ENCODE assay signal across 1 cellular context in the genomic region with DNA sequence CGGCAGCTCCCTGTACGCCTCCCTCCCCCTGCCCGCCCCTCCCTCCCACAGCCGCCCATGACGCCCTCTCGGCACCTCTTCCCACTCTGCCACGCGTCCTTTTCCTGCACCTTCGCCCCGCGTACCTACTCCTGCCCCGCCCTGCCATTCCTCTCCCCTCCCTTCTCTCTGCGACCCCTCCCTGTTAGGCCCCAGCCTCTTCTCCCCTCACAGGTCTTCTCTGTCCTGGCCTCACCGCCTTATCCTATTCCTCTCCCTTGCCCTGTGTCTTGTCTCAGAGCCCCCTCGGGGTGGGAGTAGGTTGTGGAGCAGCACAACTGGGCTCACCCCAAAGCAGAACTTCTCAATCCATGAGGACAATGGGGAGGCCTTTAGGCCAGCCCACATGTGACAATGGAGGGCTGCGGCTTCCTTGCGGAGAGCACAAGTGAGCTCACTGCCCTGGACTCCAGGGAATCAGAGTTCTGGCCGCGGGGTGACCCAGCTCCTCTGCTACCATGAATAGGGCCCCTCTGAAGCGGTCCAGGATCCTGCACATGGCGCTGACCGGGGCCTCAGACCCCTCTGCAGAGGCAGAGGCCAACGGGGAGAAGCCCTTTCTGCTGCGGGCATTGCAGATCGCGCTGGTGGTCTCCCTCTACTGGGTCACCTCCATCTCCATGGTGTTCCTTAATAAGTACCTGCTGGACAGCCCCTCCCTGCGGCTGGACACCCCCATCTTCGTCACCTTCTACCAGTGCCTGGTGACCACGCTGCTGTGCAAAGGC.
TF ChIP-seq lines count a peak whose summit lies in the region.

No MANE protein-coding gene starts in this region.

TF ChIP-seq in HepG2, 621 proteins besides CTCF, POLR2A, EP300 and RAD21 (continued from another document and continues in another):
- no peak for TF ChIP-seq ATRX (CRISPR knock-in tag; IDR thresholded peaks at IDR 0.05; ENCODE audit: borderline replicate concordance)
- no peak for TF ChIP-seq KDM5B (CRISPR knock-in tag; IDR thresholded peaks at IDR 0.05; ENCODE audit: borderline replicate concordance)
- TF ChIP-seq TBX3 (IDR thresholded peaks at IDR 0.05; ENCODE audit: borderline replicate concordance): no peak
- no peak for TF ChIP-seq ZNF317 (CRISPR knock-in tag; IDR thresholded peaks at IDR 0.05)
- TF ChIP-seq ZNF230 (CRISPR knock-in tag; IDR thresholded peaks at IDR 0.05): 0 out of 2 replicates have a peak, but pooled peaks have one; percentile 51
- TF ChIP-seq, protein P1, sequence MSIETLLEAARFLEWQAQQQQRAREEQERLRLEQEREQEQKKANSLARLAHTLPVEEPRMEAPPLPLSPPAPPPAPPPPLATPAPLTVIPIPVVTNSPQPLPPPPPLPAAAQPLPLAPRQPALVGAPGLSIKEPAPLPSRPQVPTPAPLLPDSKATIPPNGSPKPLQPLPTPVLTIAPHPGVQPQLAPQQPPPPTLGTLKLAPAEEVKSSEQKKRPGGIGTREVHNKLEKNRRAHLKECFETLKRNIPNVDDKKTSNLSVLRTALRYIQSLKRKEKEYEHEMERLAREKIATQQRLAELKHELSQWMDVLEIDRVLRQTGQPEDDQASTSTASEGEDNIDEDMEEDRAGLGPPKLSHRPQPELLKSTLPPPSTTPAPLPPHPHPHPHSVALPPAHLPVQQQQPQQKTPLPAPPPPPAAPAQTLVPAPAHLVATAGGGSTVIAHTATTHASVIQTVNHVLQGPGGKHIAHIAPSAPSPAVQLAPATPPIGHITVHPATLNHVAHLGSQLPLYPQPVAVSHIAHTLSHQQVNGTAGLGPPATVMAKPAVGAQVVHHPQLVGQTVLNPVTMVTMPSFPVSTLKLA (IDR thresholded peaks at IDR 0.05): no peak
- TF ChIP-seq, protein P2, sequence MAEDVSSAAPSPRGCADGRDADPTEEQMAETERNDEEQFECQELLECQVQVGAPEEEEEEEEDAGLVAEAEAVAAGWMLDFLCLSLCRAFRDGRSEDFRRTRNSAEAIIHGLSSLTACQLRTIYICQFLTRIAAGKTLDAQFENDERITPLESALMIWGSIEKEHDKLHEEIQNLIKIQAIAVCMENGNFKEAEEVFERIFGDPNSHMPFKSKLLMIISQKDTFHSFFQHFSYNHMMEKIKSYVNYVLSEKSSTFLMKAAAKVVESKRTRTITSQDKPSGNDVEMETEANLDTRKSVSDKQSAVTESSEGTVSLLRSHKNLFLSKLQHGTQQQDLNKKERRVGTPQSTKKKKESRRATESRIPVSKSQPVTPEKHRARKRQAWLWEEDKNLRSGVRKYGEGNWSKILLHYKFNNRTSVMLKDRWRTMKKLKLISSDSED (CRISPR knock-in tag; IDR thresholded peaks at IDR 0.05): no peak
- TF ChIP-seq ZNF782 (CRISPR knock-in tag; IDR thresholded peaks at IDR 0.05; ENCODE audit: borderline replicate concordance): no peak
- TF ChIP-seq ZNF556 (CRISPR knock-in tag; IDR thresholded peaks at IDR 0.05; ENCODE audit: borderline replicate concordance): no peak
- peak; percentile 17; the same call in 1 of the 2 replicates for TF ChIP-seq ISX (CRISPR knock-in tag; conservative IDR thresholded peaks at IDR 0.05)
- TF ChIP-seq, protein P3, sequence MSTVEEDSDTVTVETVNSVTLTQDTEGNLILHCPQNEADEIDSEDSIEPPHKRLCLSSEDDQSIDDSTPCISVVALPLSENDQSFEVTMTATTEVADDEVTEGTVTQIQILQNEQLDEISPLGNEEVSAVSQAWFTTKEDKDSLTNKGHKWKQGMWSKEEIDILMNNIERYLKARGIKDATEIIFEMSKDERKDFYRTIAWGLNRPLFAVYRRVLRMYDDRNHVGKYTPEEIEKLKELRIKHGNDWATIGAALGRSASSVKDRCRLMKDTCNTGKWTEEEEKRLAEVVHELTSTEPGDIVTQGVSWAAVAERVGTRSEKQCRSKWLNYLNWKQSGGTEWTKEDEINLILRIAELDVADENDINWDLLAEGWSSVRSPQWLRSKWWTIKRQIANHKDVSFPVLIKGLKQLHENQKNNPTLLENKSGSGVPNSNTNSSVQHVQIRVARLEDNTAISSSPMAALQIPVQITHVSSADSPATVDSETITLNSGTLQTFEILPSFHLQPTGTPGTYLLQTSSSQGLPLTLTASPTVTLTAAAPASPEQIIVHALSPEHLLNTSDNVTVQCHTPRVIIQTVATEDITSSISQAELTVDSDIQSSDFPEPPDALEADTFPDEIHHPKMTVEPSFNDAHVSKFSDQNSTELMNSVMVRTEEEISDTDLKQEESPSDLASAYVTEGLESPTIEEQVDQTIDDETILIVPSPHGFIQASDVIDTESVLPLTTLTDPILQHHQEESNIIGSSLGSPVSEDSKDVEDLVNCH (CRISPR knock-in tag; IDR thresholded peaks at IDR 0.05): no peak
- TF ChIP-seq ZMAT3 (CRISPR knock-in tag; conservative IDR thresholded peaks at IDR 0.05): no peak
- no peak for TF ChIP-seq ZNF577 (CRISPR knock-in tag; IDR thresholded peaks at IDR 0.05; ENCODE audit: borderline replicate concordance, low read depth)
- no peak for TF ChIP-seq MTF1 (CRISPR knock-in tag; IDR thresholded peaks at IDR 0.05)
- TF ChIP-seq SPEN (CRISPR knock-in tag; IDR thresholded peaks at IDR 0.05; ENCODE audit: low read depth): peak; percentile 30
- TF ChIP-seq, protein P4, sequence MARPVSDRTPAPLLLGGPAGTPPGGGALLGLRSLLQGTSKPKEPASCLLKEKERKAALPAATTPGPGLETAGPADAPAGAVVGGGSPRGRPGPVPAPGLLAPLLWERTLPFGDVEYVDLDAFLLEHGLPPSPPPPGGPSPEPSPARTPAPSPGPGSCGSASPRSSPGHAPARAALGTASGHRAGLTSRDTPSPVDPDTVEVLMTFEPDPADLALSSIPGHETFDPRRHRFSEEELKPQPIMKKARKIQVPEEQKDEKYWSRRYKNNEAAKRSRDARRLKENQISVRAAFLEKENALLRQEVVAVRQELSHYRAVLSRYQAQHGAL (CRISPR knock-in tag; IDR thresholded peaks at IDR 0.05; ENCODE audit: not compliant biosample characterization): no peak
- TF ChIP-seq YEATS4 (CRISPR knock-in tag; IDR thresholded peaks at IDR 0.05; ENCODE audit: borderline replicate concordance): no peak; the same call in 1 of the 2 replicates
- TF ChIP-seq, protein P5, sequence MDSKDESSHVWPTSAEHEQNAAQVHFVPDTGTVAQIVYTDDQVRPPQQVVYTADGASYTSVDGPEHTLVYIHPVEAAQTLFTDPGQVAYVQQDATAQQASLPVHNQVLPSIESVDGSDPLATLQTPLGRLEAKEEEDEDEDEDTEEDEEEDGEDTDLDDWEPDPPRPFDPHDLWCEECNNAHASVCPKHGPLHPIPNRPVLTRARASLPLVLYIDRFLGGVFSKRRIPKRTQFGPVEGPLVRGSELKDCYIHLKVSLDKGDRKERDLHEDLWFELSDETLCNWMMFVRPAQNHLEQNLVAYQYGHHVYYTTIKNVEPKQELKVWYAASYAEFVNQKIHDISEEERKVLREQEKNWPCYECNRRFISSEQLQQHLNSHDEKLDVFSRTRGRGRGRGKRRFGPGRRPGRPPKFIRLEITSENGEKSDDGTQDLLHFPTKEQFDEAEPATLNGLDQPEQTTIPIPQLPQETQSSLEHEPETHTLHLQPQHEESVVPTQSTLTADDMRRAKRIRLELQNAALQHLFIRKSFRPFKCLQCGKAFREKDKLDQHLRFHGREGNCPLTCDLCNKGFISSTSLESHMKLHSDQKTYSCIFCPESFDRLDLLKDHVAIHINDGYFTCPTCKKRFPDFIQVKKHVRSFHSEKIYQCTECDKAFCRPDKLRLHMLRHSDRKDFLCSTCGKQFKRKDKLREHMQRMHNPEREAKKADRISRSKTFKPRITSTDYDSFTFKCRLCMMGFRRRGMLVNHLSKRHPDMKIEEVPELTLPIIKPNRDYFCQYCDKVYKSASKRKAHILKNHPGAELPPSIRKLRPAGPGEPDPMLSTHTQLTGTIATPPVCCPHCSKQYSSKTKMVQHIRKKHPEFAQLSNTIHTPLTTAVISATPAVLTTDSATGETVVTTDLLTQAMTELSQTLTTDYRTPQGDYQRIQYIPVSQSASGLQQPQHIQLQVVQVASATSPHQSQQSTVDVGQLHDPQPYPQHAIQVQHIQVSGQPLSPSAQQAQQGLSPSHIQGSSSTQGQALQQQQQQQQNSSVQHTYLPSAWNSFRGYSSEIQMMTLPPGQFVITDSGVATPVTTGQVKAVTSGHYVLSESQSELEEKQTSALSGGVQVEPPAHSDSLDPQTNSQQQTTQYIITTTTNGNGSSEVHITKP (CRISPR knock-in tag; IDR thresholded peaks at IDR 0.05; ENCODE audit: low read depth): no peak
- TF ChIP-seq ZNF776 (CRISPR knock-in tag; IDR thresholded peaks at IDR 0.05): no peak
- TF ChIP-seq TBP (CRISPR knock-in tag; IDR thresholded peaks at IDR 0.05): no peak
- no peak for TF ChIP-seq ARHGAP35 (CRISPR knock-in tag; IDR thresholded peaks at IDR 0.05; ENCODE audit: borderline replicate concordance)
- TF ChIP-seq RFX5 (IDR thresholded peaks at IDR 0.05; ENCODE audit: low read depth, low read length): no peak
- TF ChIP-seq, protein P6, sequence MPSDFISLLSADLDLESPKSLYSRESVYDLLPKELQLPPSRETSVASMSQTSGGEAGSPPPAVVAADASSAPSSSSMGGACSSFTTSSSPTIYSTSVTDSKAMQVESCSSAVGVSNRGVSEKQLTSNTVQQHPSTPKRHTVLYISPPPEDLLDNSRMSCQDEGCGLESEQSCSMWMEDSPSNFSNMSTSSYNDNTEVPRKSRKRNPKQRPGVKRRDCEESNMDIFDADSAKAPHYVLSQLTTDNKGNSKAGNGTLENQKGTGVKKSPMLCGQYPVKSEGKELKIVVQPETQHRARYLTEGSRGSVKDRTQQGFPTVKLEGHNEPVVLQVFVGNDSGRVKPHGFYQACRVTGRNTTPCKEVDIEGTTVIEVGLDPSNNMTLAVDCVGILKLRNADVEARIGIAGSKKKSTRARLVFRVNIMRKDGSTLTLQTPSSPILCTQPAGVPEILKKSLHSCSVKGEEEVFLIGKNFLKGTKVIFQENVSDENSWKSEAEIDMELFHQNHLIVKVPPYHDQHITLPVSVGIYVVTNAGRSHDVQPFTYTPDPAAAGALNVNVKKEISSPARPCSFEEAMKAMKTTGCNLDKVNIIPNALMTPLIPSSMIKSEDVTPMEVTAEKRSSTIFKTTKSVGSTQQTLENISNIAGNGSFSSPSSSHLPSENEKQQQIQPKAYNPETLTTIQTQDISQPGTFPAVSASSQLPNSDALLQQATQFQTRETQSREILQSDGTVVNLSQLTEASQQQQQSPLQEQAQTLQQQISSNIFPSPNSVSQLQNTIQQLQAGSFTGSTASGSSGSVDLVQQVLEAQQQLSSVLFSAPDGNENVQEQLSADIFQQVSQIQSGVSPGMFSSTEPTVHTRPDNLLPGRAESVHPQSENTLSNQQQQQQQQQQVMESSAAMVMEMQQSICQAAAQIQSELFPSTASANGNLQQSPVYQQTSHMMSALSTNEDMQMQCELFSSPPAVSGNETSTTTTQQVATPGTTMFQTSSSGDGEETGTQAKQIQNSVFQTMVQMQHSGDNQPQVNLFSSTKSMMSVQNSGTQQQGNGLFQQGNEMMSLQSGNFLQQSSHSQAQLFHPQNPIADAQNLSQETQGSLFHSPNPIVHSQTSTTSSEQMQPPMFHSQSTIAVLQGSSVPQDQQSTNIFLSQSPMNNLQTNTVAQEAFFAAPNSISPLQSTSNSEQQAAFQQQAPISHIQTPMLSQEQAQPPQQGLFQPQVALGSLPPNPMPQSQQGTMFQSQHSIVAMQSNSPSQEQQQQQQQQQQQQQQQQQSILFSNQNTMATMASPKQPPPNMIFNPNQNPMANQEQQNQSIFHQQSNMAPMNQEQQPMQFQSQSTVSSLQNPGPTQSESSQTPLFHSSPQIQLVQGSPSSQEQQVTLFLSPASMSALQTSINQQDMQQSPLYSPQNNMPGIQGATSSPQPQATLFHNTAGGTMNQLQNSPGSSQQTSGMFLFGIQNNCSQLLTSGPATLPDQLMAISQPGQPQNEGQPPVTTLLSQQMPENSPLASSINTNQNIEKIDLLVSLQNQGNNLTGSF (CRISPR knock-in tag; IDR thresholded peaks at IDR 0.05): no peak
- TF ChIP-seq FOXO1 (CRISPR knock-in tag; IDR thresholded peaks at IDR 0.05): no peak
- TF ChIP-seq ZNF383 (CRISPR knock-in tag; IDR thresholded peaks at IDR 0.05; ENCODE audit: borderline replicate concordance): no peak
- TF ChIP-seq ZNF672 (CRISPR knock-in tag; IDR thresholded peaks at IDR 0.05): no peak
- TF ChIP-seq, protein P7, sequence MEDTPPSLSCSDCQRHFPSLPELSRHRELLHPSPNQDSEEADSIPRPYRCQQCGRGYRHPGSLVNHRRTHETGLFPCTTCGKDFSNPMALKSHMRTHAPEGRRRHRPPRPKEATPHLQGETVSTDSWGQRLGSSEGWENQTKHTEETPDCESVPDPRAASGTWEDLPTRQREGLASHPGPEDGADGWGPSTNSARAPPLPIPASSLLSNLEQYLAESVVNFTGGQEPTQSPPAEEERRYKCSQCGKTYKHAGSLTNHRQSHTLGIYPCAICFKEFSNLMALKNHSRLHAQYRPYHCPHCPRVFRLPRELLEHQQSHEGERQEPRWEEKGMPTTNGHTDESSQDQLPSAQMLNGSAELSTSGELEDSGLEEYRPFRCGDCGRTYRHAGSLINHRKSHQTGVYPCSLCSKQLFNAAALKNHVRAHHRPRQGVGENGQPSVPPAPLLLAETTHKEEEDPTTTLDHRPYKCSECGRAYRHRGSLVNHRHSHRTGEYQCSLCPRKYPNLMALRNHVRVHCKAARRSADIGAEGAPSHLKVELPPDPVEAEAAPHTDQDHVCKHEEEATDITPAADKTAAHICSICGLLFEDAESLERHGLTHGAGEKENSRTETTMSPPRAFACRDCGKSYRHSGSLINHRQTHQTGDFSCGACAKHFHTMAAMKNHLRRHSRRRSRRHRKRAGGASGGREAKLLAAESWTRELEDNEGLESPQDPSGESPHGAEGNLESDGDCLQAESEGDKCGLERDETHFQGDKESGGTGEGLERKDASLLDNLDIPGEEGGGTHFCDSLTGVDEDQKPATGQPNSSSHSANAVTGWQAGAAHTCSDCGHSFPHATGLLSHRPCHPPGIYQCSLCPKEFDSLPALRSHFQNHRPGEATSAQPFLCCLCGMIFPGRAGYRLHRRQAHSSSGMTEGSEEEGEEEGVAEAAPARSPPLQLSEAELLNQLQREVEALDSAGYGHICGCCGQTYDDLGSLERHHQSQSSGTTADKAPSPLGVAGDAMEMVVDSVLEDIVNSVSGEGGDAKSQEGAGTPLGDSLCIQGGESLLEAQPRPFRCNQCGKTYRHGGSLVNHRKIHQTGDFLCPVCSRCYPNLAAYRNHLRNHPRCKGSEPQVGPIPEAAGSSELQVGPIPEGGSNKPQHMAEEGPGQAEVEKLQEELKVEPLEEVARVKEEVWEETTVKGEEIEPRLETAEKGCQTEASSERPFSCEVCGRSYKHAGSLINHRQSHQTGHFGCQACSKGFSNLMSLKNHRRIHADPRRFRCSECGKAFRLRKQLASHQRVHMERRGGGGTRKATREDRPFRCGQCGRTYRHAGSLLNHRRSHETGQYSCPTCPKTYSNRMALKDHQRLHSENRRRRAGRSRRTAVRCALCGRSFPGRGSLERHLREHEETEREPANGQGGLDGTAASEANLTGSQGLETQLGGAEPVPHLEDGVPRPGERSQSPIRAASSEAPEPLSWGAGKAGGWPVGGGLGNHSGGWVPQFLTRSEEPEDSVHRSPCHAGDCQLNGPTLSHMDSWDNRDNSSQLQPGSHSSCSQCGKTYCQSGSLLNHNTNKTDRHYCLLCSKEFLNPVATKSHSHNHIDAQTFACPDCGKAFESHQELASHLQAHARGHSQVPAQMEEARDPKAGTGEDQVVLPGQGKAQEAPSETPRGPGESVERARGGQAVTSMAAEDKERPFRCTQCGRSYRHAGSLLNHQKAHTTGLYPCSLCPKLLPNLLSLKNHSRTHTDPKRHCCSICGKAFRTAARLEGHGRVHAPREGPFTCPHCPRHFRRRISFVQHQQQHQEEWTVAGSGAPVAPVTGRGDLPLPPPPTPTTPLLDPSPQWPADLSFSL (CRISPR knock-in tag; IDR thresholded peaks at IDR 0.05): no peak
